ENCODE assay signal across 10 cellular contexts in the genomic region with DNA sequence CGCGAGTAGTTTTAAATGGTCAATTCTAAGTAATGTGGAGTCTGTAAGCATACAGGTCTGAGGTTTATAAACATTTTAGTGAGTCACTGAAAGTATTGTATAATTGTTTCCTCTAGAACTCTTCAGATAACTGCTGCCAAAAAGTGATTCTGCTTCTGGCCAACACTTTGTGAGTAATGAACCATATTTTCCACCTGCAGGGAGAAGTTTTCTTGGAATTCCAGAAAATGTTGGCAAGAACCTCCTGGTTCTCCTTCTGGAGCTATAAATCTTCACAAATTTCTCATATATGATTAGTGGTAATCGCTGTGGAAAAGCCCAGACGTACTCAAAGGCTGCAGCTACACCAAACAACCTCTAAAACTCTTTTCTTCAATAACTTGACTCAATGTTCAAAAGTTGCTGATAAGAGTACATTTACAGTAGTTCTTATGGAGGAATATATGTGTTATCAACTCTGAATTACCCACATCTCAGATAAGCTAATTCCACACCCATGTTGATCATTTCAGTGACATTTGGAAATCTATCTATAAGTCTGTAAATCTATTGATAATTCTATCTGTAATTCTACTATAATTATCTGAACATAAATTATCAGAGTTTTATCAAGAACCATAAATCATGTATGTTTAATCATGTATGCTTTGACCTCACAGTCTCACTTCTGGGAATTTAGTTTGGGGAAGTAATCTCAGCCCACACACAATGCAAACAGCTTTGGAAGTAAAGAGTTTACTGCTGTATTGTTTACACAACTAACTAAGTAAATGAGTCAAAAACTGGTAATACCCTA.
A peak's percentile ranks its signal among the peaks of the same experiment; 100 is the strongest.
DNase-seq lines count a peak whose midpoint lies in the region; ATAC-seq, FAIRE-seq and TF ChIP-seq lines count a peak whose summit lies in the region.
"Had no signal": no experiment of that assay in that cellular context is flagged by ENCODE, and none has a peak within 500 bp of the region (broad histone marks: within the 10 kb centered on the region; RNA-seq: fewer than 3 reads in every experiment).

No MANE protein-coding gene starts in this region.

- H3K36me3 ChIP-seq in cardiac muscle cell = no peaks in the 10 kb centered on the region
- H3K36me3 ChIP-seq: ovary had no signal

- no peaks in the 10 kb centered on the region for H3K9me3 ChIP-seq in cardiac muscle cell (ENCODE audit: low read depth)
- H3K9me3 ChIP-seq: ovary had no signal

- ATAC-seq in Right ventricle myocardium superior (ENCODE audit: poor library complexity) = no peak
- peak; percentile 77 for ATAC-seq in left colon
- no peak for ATAC-seq in GM21619 (IDR thresholded peaks at IDR 0.05; ENCODE audit: unreplicated experiment)

- H3K27me3 ChIP-seq in cardiac muscle cell = no peaks in the 10 kb centered on the region
- H3K27me3 ChIP-seq: ovary had no signal

- H3K4me1 ChIP-seq in cardiac muscle cell (ENCODE audit: low read depth) = peaks cover 4% of the 10 kb centered on the region

- FAIRE-seq in urothelium cell line (lab: Jason Lieb, UNC) = no peak

- DNase-seq in cardiac muscle cell (ENCODE audit: low read depth in 1 of 2, low spot score in 1 of 2) (peak in 1 of 2 donors; percentile 85), Right ventricle myocardium superior (no peak), amniotic stem cell (lab: John Stamatoyannopoulos, UW) (peak; percentile 76), left colon (no peak), urothelium cell line (ENCODE audit: low spot score) (peak; percentile 50), foreskin melanocyte (no peak), mucosa of gallbladder (ENCODE audit: low spot score) (no peak)
- DNase-seq: DND-41 had no signal

- no peak overlapping the region for H3K4me3 ChIP-seq in cardiac muscle cell
- H3K4me3 ChIP-seq: ovary had no signal

- no peak for TF ChIP-seq CTCF in cardiac muscle cell (IDR thresholded peaks at IDR 0.05; ENCODE audit: low read depth, low read length)

- H3K27ac ChIP-seq in cardiac muscle cell = peak overlapping the region; percentile 22

- intact Hi-C loops in Right ventricle myocardium superior (cut with DNase I) = loop anchor here (10.0 kb wide), 1 partner anchor 76 kb away; a partner anchor contains a TSS
- intact Hi-C loops in left colon (cut with DNase I, micrococcal nuclease) = loop anchor here in 1 of 2 donors (10.0 kb wide), 1 partner anchor 76 kb away; a partner anchor contains a TSS

Comparison
In these comparisons a context has a peak if more than half of its experiments do, and no peak if none do; other contexts are left out.
1. DNase-seq: peak in amniotic stem cell (single experiment) and urothelium cell line (single experiment); none in Right ventricle myocardium superior (single experiment), left colon (0 of 2), foreskin melanocyte (single experiment) and mucosa of gallbladder (single experiment).